ENCODE assay signal across 8 cellular contexts in genomic region chr20:44642203-44643153, GRCh38. TPM values are rescaled to one million over a fixed set of nuclear protein-coding genes. Genes with fewer than 3 reads are reported as not detected.
DNase-seq lines count a peak whose midpoint lies in the region; FAIRE-seq and TF ChIP-seq lines count a peak whose summit lies in the region.

No MANE protein-coding gene starts in this region.

- H3K79me2 ChIP-seq in KMS-11 (ENCODE audit: insufficient read depth, low read depth), result peaks cover 65% of the 10 kb centered on the region
- no peaks in the 10 kb centered on the region for H3K79me2 ChIP-seq in SK-N-SH (ENCODE audit: insufficient read depth)
- H3K79me2 ChIP-seq in keratinocyte (ENCODE audit: control insufficient read depth, insufficient read depth, low read length), result no peaks in the 10 kb centered on the region
- no peaks in the 10 kb centered on the region for H3K79me2 ChIP-seq in smooth muscle cell (ENCODE audit: low read depth)

- H3K27ac ChIP-seq in KMS-11 (peak overlapping the region; percentile 91), SK-N-SH (ENCODE audit: low read depth in 2 of 2, low read length in 1 of 2) (peak overlapping the region; percentile 73 to 76), keratinocyte (ENCODE audit: control insufficient read depth, insufficient read depth, low read length) (peak overlapping the region; percentile 88), smooth muscle cell (ENCODE audit: low read depth) (peak overlapping the region; percentile 96)

- H3K27me3 ChIP-seq in KMS-11 (ENCODE audit: insufficient read depth, low read depth), result no peaks in the 10 kb centered on the region
- no peaks in the 10 kb centered on the region for H3K27me3 ChIP-seq in SK-N-SH (ENCODE audit: insufficient read depth)
- no peaks in the 10 kb centered on the region for H3K27me3 ChIP-seq in keratinocyte (ENCODE audit: control insufficient read depth, extremely low read depth, insufficient read depth, low read length)
- no peaks in the 10 kb centered on the region for H3K27me3 ChIP-seq in smooth muscle cell (ENCODE audit: low read depth)

- dilution Hi-C loops in keratinocyte (cut with MboI; ENCODE audit: extremely low pct_ligation_motif_present, low sequenced_read_pairs), result no loop called here

- TF ChIP-seq RAD21 in SK-N-SH (IDR thresholded peaks at IDR 0.05; ENCODE audit: low read length), result no peak; the same call in 1 of the 2 replicates

- no peaks in the 10 kb centered on the region for H3K9me3 ChIP-seq in SK-N-SH
- H3K9me3 ChIP-seq in keratinocyte (ENCODE audit: control insufficient read depth, low read depth, low read length), result peaks cover 3% of the 10 kb centered on the region
- H3K9me3 ChIP-seq in smooth muscle cell (replicated peaks; ENCODE audit: low read depth), result no peaks in the 10 kb centered on the region

- peak overlapping the region; percentile 86 for H3K4me2 ChIP-seq in KMS-11
- H3K4me2 ChIP-seq in SK-N-SH, result peak overlapping the region; percentile 74
- peak overlapping the region; percentile 81 for H3K4me2 ChIP-seq in keratinocyte (ENCODE audit: control insufficient read depth, extremely low read depth, insufficient read depth, low read depth, low read length)
- peak overlapping the region; percentile 63 for H3K4me2 ChIP-seq in smooth muscle cell

- H3K4me1 ChIP-seq in KMS-11 (ENCODE audit: low read depth, poor library complexity, severe bottlenecking) (peaks cover 72% of the 10 kb centered on the region), SK-N-SH (ENCODE audit: control insufficient read depth in 1 of 2, insufficient read depth in 2 of 2, low read depth in 1 of 2, low read length in 1 of 2) (peaks cover 24 to 31% of the 10 kb centered on the region in 2 experiments; a peak in 3 of 4 replicates), keratinocyte (ENCODE audit: control insufficient read depth, extremely low read depth, insufficient read depth, low read length) (peaks cover 41% of the 10 kb centered on the region), smooth muscle cell (ENCODE audit: low read depth) (peaks cover 29% of the 10 kb centered on the region)

- no peak for FAIRE-seq in keratinocyte (lab: Jason Lieb, UNC)

- no peaks in the 10 kb centered on the region for H3K9me2 ChIP-seq in SK-N-SH

- peaks cover 6% of the 10 kb centered on the region for H3K9me1 ChIP-seq in keratinocyte (ENCODE audit: control insufficient read depth, extremely low read depth, insufficient read depth, low read length)

- peak overlapping the region; percentile 66; the same call in 1 of the 2 replicates for H3K9ac ChIP-seq in KMS-11
- H3K9ac ChIP-seq in SK-N-SH, result peak overlapping the region; percentile 53
- peak overlapping the region; percentile 54 for H3K9ac ChIP-seq in keratinocyte (ENCODE audit: control insufficient read depth, extremely low read depth, insufficient read depth, low read length)
- H3K9ac ChIP-seq in smooth muscle cell (ENCODE audit: low read depth), result peak overlapping the region; percentile 65

- DNase-seq in SIG-M5 treated with dmso at 0.1 percent for 504 hours (lab: John Stamatoyannopoulos, UW; ENCODE audit: unreplicated experiment), result peak; percentile 68
- no peak for DNase-seq in SIG-M5 (lab: John Stamatoyannopoulos, UW)
- DNase-seq in SK-N-SH, result peak; percentile 81
- DNase-seq in central memory CD4-positive, alpha-beta T cell, result peak; percentile 41
- DNase-seq in keratinocyte (ENCODE audit: low read depth, low spot score), result no peak
- DNase-seq in smooth muscle cell (lab: John Stamatoyannopoulos, UW; ENCODE audit: unreplicated experiment), result peak; percentile 33
- no peak for DNase-seq in NCI-H187 treated with DMSO at 0.1 percent for 48 hours (lab: John Stamatoyannopoulos, UW)

- peaks cover 19% of the 10 kb centered on the region for H3F3A ChIP-seq in SK-N-SH (replicated peaks; ENCODE audit: insufficient read depth)
- H3F3A ChIP-seq in smooth muscle cell (ENCODE audit: low read depth), result peaks cover 9% of the 10 kb centered on the region

- CTCF ChIA-PET in SK-N-SH (lab: Yijun Ruan, JAX), result interaction anchor here (0.6 to 2.5 kb wide), 5 partner anchors 8 to 112 kb away, joined by 3 to 11 read pairs (median 3); no protein-coding TSS in a partner anchor

- WGBS in SK-N-SH (ENCODE audit: low lambda C conversion rate), result 6% methylated on average over 12 of the region's 17 CpGs
- 20% methylated on average over 17 of the region's 17 CpGs for WGBS in smooth muscle cell (ENCODE audit: low lambda C conversion rate)

- no peaks in the 10 kb centered on the region; the same call in 1 of the 2 replicates for H3K36me3 ChIP-seq in KMS-11 (ENCODE audit: insufficient read depth)
- no peaks in the 10 kb centered on the region for H3K36me3 ChIP-seq in SK-N-SH (replicated peaks in 1 of 2; ENCODE audit: control insufficient read depth in 1 of 2, insufficient read depth in 2 of 2, low read length in 1 of 2)
- H3K36me3 ChIP-seq in keratinocyte (ENCODE audit: control insufficient read depth in 2 of 2, extremely low read depth in 1 of 2, insufficient read depth in 2 of 2, low read length in 2 of 2), result peaks cover 0 to 1% of the 10 kb centered on the region in 2 experiments
- H3K36me3 ChIP-seq in smooth muscle cell (ENCODE audit: low read depth), result no peaks in the 10 kb centered on the region

- TF ChIP-seq EP300 in SK-N-SH (IDR thresholded peaks at IDR 0.05; ENCODE audit: borderline replicate concordance in 1 of 2, low read depth in 1 of 2, low read length in 1 of 2), result 0 out of 4 replicates have a peak, but pooled peaks of 1 of the 2 experiments have one; percentile 10

- TF ChIP-seq CTCF in KMS-11 (conservative IDR thresholded peaks at IDR 0.05; ENCODE audit: low read depth, low read length) (peak; percentile 62), SK-N-SH (IDR thresholded peaks at IDR 0.05) (no peak), keratinocyte (optimal IDR thresholded peaks at IDR 0.05 in 1 of 3, IDR thresholded peaks at IDR 0.05 in 1 of 3, conservative IDR thresholded peaks at IDR 0.05 in 1 of 3; ENCODE audit: extremely low read depth in 1 of 3, insufficient read depth in 2 of 3, low read length in 3 of 3) (peak; percentile 28 to 40 (median 31)), smooth muscle cell (IDR thresholded peaks at IDR 0.05; ENCODE audit: borderline replicate concordance, insufficient read depth, poor library complexity, severe bottlenecking) (no peak)

- POLR2A ChIA-PET in SK-N-SH (lab: Yijun Ruan, JAX), result interaction anchor here (1.3 to 2.0 kb wide), 2 partner anchors 8 to 9 kb away, joined by 4 read pairs; partner anchors contain the start of gene ADA

- H4K20me1 ChIP-seq in KMS-11 (ENCODE audit: insufficient read depth) (no peaks in the 10 kb centered on the region), SK-N-SH (ENCODE audit: insufficient read depth) (0 out of 2 replicates have a peak, but pooled peaks cover 3% of the 10 kb centered on the region), keratinocyte (ENCODE audit: control insufficient read depth, extremely low read depth, insufficient read depth, low read length) (no peaks in the 10 kb centered on the region), smooth muscle cell (ENCODE audit: low read depth) (no peaks in the 10 kb centered on the region)

- H3K4me3 ChIP-seq in KMS-11 (IDR thresholded peaks at IDR 0.05; ENCODE audit: insufficient read depth, low read depth, low read length), result no peak overlapping the region
- 0 out of 4 replicates have a peak overlapping the region, but pooled peaks of 1 of the 2 experiments have one; percentile 22 for H3K4me3 ChIP-seq in SK-N-SH (ENCODE audit: low read depth in 2 of 2, low read length in 1 of 2)
- no peak overlapping the region for H3K4me3 ChIP-seq in keratinocyte (ENCODE audit: control insufficient read depth in 2 of 3, extremely low read depth in 1 of 3, insufficient read depth in 2 of 3, low read depth in 1 of 3, low read length in 3 of 3)
- H3K4me3 ChIP-seq in smooth muscle cell, result no peak overlapping the region

- H2AFZ ChIP-seq in KMS-11 (ENCODE audit: low read depth), result peak overlapping the region; percentile 44; the same call in 1 of the 2 replicates
- H2AFZ ChIP-seq in SK-N-SH (ENCODE audit: low read depth), result peak overlapping the region; percentile 86
- peak overlapping the region; percentile 77 for H2AFZ ChIP-seq in keratinocyte (ENCODE audit: control insufficient read depth, low read length)
- peak overlapping the region; percentile 61 for H2AFZ ChIP-seq in smooth muscle cell (ENCODE audit: low read depth)

TF ChIP-seq in SK-N-SH, 30 proteins besides CTCF, POLR2A, EP300 and RAD21 (continues in another document):
- TF ChIP-seq RFX5 (IDR thresholded peaks at IDR 0.05; ENCODE audit: low read length) (no peak), IRF3 (IDR thresholded peaks at IDR 0.05; ENCODE audit: low read depth, low read length) (no peak), FOXM1 (IDR thresholded peaks at IDR 0.05; ENCODE audit: low read depth) (no peak), ELF1 (IDR thresholded peaks at IDR 0.05) (peak; percentile 48; the same call in 1 of the 2 replicates), FOXJ3 (CRISPR knock-in tag; IDR thresholded peaks at IDR 0.05) (no peak)

RNA-seq across cellular contexts. Expression of gene ADA, which starts 9.0 kb away (rescaled TPM):
- 25.7 and 28.3 TPM in 2 replicates for polyA plus RNA-seq in SK-N-SH (2012; rRNA removed)
- 14.9 and 20.7 TPM in 2 replicates for polyA plus RNA-seq in SK-N-SH (2012; cell fraction: cytosol; rRNA removed)
- 50.4 and 63.8 TPM in 2 replicates for polyA plus RNA-seq in SK-N-SH (2012; cell fraction: nucleus; rRNA removed)
- polyA plus RNA-seq in keratinocyte, result 18.9 to 26.4 TPM (median 21.4 TPM) in 3 replicates
- polyA plus RNA-seq in keratinocyte (2011; ENCODE audit: low read depth), result 12.0 TPM
- 17.1 and 20.5 TPM in 2 replicates for polyA plus RNA-seq in keratinocyte (2011; cell fraction: cytosol; rRNA removed)
- polyA plus RNA-seq in keratinocyte (2011; cell fraction: nucleus; rRNA removed), result 23.1 and 24.6 TPM in 2 replicates
- polyA plus RNA-seq in keratinocyte (2012; ENCODE audit: low replicate concordance), result 11.3 and 14.7 TPM in 2 replicates
- polyA minus RNA-seq in keratinocyte, result 10.9 to 17.8 TPM (median 16.2 TPM) in 3 replicates
- 15.0 TPM for polyA minus RNA-seq in keratinocyte (2011; cell fraction: cytosol; rRNA and poly(A)+ RNA removed)
- 4.1 and 8.1 TPM in 2 replicates for polyA minus RNA-seq in keratinocyte (2011; cell fraction: nucleus; rRNA and poly(A)+ RNA removed)
- total RNA-seq in smooth muscle cell, result 25.1 and 28.4 TPM in 2 replicates
- polyA plus RNA-seq in smooth muscle cell, result 32.5 and 35.2 TPM in 2 replicates

Comparison
In these comparisons a context has a peak if more than half of its experiments do, and no peak if none do; other contexts are left out.
1. DNase-seq: peak in SIG-M5 treated with dmso at 0.1 percent for 504 hours (single experiment), SK-N-SH (single experiment), central memory CD4-positive, alpha-beta T cell (single experiment) and smooth muscle cell (single experiment); none in SIG-M5 (single experiment), keratinocyte (single experiment) and NCI-H187 treated with DMSO at 0.1 percent for 48 hours (single experiment).
2. CTCF ChIP-seq: peak in KMS-11 (single experiment) and keratinocyte (3 of 3); none in SK-N-SH (single experiment) and smooth muscle cell (single experiment).
3. Peak in every context shown above with its lines, with median percentiles within 50 percentile points of each other: H2AFZ ChIP-seq, H3K27ac ChIP-seq, H3K4me2 ChIP-seq and H3K9ac ChIP-seq.